9 cellular contexts compared by ENCODE assay signal in the genomic region with DNA sequence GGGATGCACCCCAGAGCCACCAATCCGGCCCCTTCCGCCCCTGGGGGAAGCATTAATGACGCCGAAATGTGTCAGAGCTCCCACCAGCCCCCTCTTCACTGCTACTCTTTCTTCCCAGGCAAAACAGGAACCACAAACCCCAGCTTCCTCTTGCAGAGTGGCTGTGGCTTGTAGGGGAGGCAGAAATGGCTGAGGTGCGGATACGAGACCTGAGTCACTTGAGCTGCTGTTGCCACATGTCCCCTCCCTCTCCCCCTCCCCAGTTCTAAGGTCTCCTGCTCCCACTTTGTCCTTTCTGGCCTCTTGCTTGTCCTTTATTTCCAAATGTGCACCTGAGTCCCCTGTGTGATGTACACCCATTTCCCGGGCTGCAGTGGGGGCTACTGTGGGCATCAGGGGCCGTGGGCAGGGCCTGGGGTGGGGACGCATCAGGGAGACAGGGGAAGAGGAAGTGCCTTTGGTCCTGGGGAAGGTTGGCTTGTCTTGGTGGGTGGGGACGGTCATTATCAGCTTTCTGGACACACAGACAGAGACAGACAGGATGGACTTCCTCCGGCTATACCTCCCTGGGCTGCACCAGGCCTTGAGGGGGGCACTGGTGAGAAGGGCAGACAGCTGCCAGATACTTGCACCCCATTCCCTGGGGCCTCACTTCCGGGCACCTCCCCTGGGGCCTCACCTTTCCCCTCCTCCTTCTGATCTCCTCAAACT. TPM values are rescaled to one million over a fixed set of nuclear protein-coding genes. Genes with fewer than 3 reads are reported as not detected.
DNase-seq lines count a peak whose midpoint lies in the region; ATAC-seq, FAIRE-seq and TF ChIP-seq lines count a peak whose summit lies in the region.
"Had no signal": no experiment of that assay in that cellular context is flagged by ENCODE, and none has a peak within 500 bp of the region (broad histone marks: within the 10 kb centered on the region; RNA-seq: fewer than 3 reads in every experiment).

A gene with protein sequence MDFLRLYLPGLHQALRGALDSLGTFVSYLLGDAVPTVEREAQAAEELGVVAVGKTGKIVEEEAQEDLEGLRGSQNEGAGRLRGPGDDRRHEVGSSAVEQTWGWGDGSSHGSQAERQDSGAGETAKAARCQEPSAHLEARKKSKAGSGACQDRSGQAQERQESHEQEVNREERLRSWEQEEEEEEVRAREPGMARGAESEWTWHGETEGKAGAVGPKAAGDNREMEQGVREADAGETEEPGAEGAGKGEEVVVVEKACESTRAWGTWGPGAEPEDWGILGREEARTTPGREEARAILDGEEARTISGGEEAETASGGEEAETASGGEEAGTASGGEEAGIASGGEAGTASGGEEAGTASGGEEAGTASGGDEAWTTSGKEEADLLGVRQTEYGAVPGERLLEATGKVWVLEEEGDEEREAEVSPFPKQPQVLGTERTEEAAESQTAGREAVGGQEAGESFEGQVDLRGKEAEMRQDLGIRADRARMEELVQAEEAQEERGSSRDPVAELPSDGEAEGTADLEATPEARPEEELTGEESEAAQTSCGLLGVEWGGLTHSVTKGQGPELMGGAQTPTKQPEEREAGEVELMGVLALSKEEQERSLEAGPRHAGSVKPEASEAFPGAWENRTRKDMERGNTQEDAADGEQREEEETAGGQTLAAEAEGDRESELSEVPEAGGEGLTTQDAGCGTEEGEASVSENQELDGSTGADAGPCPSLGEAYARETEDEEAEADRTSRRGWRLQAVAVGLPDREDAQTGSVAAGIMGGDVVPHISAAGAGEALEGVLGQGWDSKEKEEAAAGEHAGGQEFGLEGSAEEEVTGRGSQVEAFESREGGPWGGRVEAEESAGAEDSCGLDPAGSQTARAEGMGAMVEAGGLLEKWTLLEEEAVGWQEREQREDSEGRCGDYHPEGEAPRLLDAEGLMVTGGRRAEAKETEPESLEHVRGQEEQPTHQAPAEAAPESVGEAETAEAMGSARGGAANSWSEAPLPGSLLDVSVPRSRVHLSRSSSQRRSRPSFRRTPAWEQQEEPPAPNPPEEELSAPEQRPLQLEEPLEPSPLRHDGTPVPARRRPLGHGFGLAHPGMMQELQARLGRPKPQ (plus strand): TSS at position 503 of the 711 bp plus-strand sequence. CDS start 39 bp downstream, at position 542.

- peak within 1 kb of the TSS; percentile 56 for H3K4me3 ChIP-seq in effector memory CD4-positive, alpha-beta T cell (ENCODE audit: insufficient read depth, low read depth, low read length, poor library complexity, severe bottlenecking)
- no peak within 1 kb of the TSS for H3K4me3 ChIP-seq in PC-3 (ENCODE audit: low read length)
- H3K4me3 ChIP-seq in H7 (ENCODE audit: insufficient read depth, low read depth, low read length), result no peak within 1 kb of the TSS

- peak within 1 kb of the TSS; percentile 99 for H3K27ac ChIP-seq in effector memory CD4-positive, alpha-beta T cell (ENCODE audit: insufficient read depth, low read length, poor library complexity, severe bottlenecking)
- H3K27ac ChIP-seq in PC-3 (ENCODE audit: low read length), result no peak within 1 kb of the TSS

- FAIRE-seq in frontal cortex (lab: Jason Lieb, UNC), result no peak

- H3K36me3 ChIP-seq in effector memory CD4-positive, alpha-beta T cell (ENCODE audit: control insufficient read depth, insufficient read depth, low read length), result peaks cover 15% of the 10 kb centered on the region
- H3K36me3 ChIP-seq in PC-3 (ENCODE audit: low read depth, low read length) (no peaks in the 10 kb centered on the region), H7 (replicated peaks; ENCODE audit: control insufficient read depth, insufficient read depth, low read length) (no peaks in the 10 kb centered on the region)

- 0 out of 2 replicates have a peak, but pooled peaks cover 4% of the 10 kb centered on the region for H3K79me2 ChIP-seq in PC-3 (ENCODE audit: low read length)

- no TSS peak for BruUV-seq in PC-3 (replicated peaks; lab: Mats Ljungman, UMichigan)

- H3F3A ChIP-seq in PC-3 (ENCODE audit: low read length, unreplicated experiment), result no peaks in the 10 kb centered on the region

- no peak within 1 kb of the TSS for H3K9ac ChIP-seq in PC-3 (ENCODE audit: low read length)

- H2AFZ ChIP-seq in PC-3 (ENCODE audit: low read length), result no peak within 1 kb of the TSS

- no peak for TF ChIP-seq CTCF in PC-3 (conservative IDR thresholded peaks at IDR 0.05; ENCODE audit: low read depth, low read length)

- H3K9me2 ChIP-seq in PC-3 (replicated peaks; ENCODE audit: low read length), result no peaks in the 10 kb centered on the region

- peak; percentile 43 for ATAC-seq in GM18909 (IDR thresholded peaks at IDR 0.05; ENCODE audit: poor library complexity, unreplicated experiment)
- peak; percentile 39 for ATAC-seq in HG03558 (IDR thresholded peaks at IDR 0.05; ENCODE audit: extremely low read depth, unreplicated experiment)
- ATAC-seq in PC-3, result no peak

- peak; percentile 80 to 83 for DNase-seq in activated CD4-positive, alpha-beta T cell treated with anti-CD3 and anti-CD28 coated beads for 4 hours
- DNase-seq in effector memory CD4-positive, alpha-beta T cell, result peak; percentile 81 to 90 (median 85)
- peak; percentile 60 to 67 for DNase-seq in stimulated activated CD4-positive, alpha-beta T cell treated with anti-CD3 and anti-CD28 coated beads, Interleukin-15, amount 100 ng/mL, for 1 hour (ENCODE audit: low read depth in 1 of 2, low spot score in 1 of 2)
- DNase-seq in frontal cortex (ENCODE audit: low spot score in 2 of 2), result no peak
- no peak for DNase-seq in PC-3
- no peak for DNase-seq in H7

- CTCF ChIA-PET in PC-3 (lab: Charles Lee), result no interaction called here

- no peaks in the 10 kb centered on the region for H4K20me1 ChIP-seq in PC-3 (ENCODE audit: low read length)

- no peaks in the 10 kb centered on the region for H3K9me3 ChIP-seq in effector memory CD4-positive, alpha-beta T cell (ENCODE audit: control insufficient read depth, low read length)
- H3K9me3 ChIP-seq in PC-3 (ENCODE audit: low read length), result no peaks in the 10 kb centered on the region

- H3K4me1 ChIP-seq in effector memory CD4-positive, alpha-beta T cell (ENCODE audit: control insufficient read depth, insufficient read depth, low read length, poor library complexity, severe bottlenecking), result peaks cover 46% of the 10 kb centered on the region
- H3K4me1 ChIP-seq in PC-3 (ENCODE audit: insufficient read depth, low read length), result no peaks in the 10 kb centered on the region

- intact Hi-C loops in PC-3 (cut with micrococcal nuclease), result no loop called here

- no peak within 1 kb of the TSS for H3K4me2 ChIP-seq in PC-3 (ENCODE audit: low read length)

- no peaks in the 10 kb centered on the region for H3K27me3 ChIP-seq in effector memory CD4-positive, alpha-beta T cell (replicated peaks; ENCODE audit: control insufficient read depth, insufficient read depth, low read length, poor library complexity, severe bottlenecking)
- H3K27me3 ChIP-seq in PC-3 (ENCODE audit: low read length), result no peaks in the 10 kb centered on the region
- H3K27me3 ChIP-seq in H7 (ENCODE audit: control insufficient read depth, insufficient read depth, low read length), result no peaks in the 10 kb centered on the region; the same call in none of the 2 replicates

- POLR2A ChIA-PET in PC-3 (lab: Charles Lee; ENCODE audit: unreplicated experiment), result no interaction called here

RNA-seq across cellular contexts. Expression of the gene that starts here (rescaled TPM):
- total RNA-seq in frontal cortex (under 0.01 TPM), PC-3 (2014; rRNA removed) (0.04 TPM in 1 of 2 replicates, not detected in the other)
- total RNA-seq in H7 (2014; rRNA removed; shearing (Covaris generic)), result not detected in 2 replicates
- total RNA-seq: myocyte had no signal

Comparison
In these comparisons a context has a peak if more than half of its experiments do, and no peak if none do; other contexts are left out.
1. DNase-seq: peak in activated CD4-positive, alpha-beta T cell treated with anti-CD3 and anti-CD28 coated beads for 4 hours (2 of 2), effector memory CD4-positive, alpha-beta T cell (3 of 3) and stimulated activated CD4-positive, alpha-beta T cell treated with anti-CD3 and anti-CD28 coated beads, Interleukin-15, amount 100 ng/mL, for 1 hour (2 of 2); none in frontal cortex (0 of 2), PC-3 (single experiment) and H7 (single experiment).